In the genomic region with DNA sequence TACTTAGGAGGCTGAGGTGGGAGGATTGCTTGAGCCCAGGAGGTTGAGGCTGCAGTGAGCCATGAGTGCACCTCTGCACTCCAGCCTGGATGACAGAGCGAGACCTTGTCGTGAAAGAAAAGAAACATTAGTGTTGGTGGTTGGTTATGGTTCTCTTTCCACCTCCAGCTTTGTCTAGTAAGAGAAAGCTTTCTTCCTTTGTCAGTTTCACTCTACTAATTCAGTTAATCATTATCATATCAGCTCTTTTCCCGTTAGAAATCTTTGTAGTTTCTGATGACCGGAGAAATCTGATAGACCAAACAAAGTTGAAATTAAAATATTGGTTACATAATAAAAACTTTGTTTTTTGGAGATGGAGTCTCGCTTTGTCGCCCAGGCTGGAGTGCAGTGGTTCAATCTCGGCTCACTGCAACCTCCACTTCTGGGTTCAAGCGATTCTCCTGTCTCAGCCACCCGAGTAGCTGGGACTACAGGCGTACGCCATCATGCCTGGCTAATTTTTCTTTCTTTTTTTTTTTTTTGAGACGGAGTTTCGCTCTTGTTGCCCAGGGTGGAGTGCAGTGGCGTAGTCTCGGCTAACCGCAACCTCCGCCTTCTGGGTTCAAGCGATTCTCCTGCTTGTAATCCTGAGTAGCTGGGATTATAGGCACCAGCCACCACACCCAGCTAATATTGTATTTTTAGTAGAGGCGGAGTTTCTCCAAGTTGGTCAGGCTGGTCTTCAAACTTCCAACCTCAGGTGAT, we compare ENCODE assay signal across 7 cellular contexts. TPM values are rescaled to one million over a fixed set of nuclear protein-coding genes. Genes with fewer than 3 reads are reported as not detected.
DNase-seq lines count a peak whose midpoint lies in the region; ATAC-seq and TF ChIP-seq lines count a peak whose summit lies in the region.
"Not testable (repeated sequence)": the region's sequence is repeated elsewhere in the genome, so short reads cannot be mapped to it uniquely, and the experiment has no call there.

No MANE protein-coding gene starts in this region.

- H3K9me3 ChIP-seq in CD8-positive, alpha-beta T cell (ENCODE audit: low read length); IMR-90 (ENCODE audit: control insufficient read depth, insufficient read depth, low read length); ascending aorta: not testable (repeated sequence)

- not testable (repeated sequence) for H2BK120ac ChIP-seq in IMR-90 (ENCODE audit: low read depth, low read length)

- H3K36me3 Mint-ChIP-seq in CD8-positive, alpha-beta T cell, result peaks cover 38% of the 10 kb centered on the region
- not testable (repeated sequence) for H3K36me3 Mint-ChIP-seq in WTC11; progenitor cell of endocrine pancreas (ENCODE audit: insufficient read depth)

- H4K8ac ChIP-seq in IMR-90 (ENCODE audit: low read depth in 2 of 2, low read length in 2 of 2), result peak overlapping the region in 1 of 2 experiments; percentile 38; a peak in 1 of 4 replicates

- not testable (repeated sequence) for H2AFZ ChIP-seq in IMR-90 (replicated peaks; ENCODE audit: low read length, poor library complexity)

- dilution Hi-C loops in IMR-90 (cut with HindIII; ENCODE audit: low sequenced_read_pairs, unreplicated experiment), result not testable (repeated sequence)

- not testable (repeated sequence) for H3K4me3 ChIP-seq in CD8-positive, alpha-beta T cell (ENCODE audit: low read depth, low read length); IMR-90 (ENCODE audit: insufficient read depth, low read depth, low read length); ascending aorta

- in situ Hi-C loops in IMR-90 (cut with MboI; ENCODE audit: low sequenced_read_pairs), result not testable (repeated sequence)

- H3K4me2 ChIP-seq in IMR-90 (ENCODE audit: low read depth, low read length), result not testable (repeated sequence)

- H2BK5ac ChIP-seq in IMR-90 (ENCODE audit: low read depth, low read length, poor library complexity, severe bottlenecking), result not testable (repeated sequence)

- CTCF ChIA-PET in CD8-positive, alpha-beta T cell (lab: Charles Lee), result interaction anchor here (0.6 kb wide), 1 partner anchor 181 kb away, joined by 3 read pairs; no protein-coding TSS in a partner anchor
- CTCF ChIA-PET in IMR-90 (lab: Yijun Ruan, JAX), result not testable (repeated sequence)
- CTCF ChIA-PET in WTC11 (lab: Charles Lee), result interaction anchor here (0.6 to 1.9 kb wide), 5 partner anchors 9 to 105 kb away, joined by 3 to 6 read pairs (median 4); no protein-coding TSS in a partner anchor

- not testable (repeated sequence) for BruUV-seq in IMR-90 (replicated peaks; lab: Mats Ljungman, UMichigan)

- not testable (repeated sequence) for H3K36me3 ChIP-seq in CD8-positive, alpha-beta T cell (ENCODE audit: insufficient read depth, low read length); IMR-90 (ENCODE audit: control insufficient read depth, insufficient read depth, low read length); ascending aorta

- WGBS in IMR-90 (ENCODE audit: extremely low coverage in 2 of 2, insufficient read length in 1 of 2), 2 experiments, result 90% methylated on average over 2 of the region's 19 CpGs; no CpG with 5 or more reads in 1 of the 2 experiments

- not testable (repeated sequence) for H3K18ac ChIP-seq in IMR-90 (ENCODE audit: low read depth, low read length)

- H4K20me1 ChIP-seq in IMR-90 (ENCODE audit: insufficient read depth, low read length), result not testable (repeated sequence)

- H3K23ac ChIP-seq in IMR-90 (ENCODE audit: low read depth, low read length), result not testable (repeated sequence)

- not testable (repeated sequence) for H3K27me3 ChIP-seq in CD8-positive, alpha-beta T cell (ENCODE audit: insufficient read depth, low read length); IMR-90 (ENCODE audit: control insufficient read depth, insufficient read depth, low read length); ascending aorta

- not testable (repeated sequence) for H2AK9ac ChIP-seq in IMR-90 (replicated peaks; ENCODE audit: low read depth, low read length, poor library complexity)

- not testable (repeated sequence) for H2BK20ac ChIP-seq in IMR-90 (ENCODE audit: low read depth, low read length)

- H3K9ac ChIP-seq in IMR-90 (ENCODE audit: low read depth, low read length), result not testable (repeated sequence)

- H3K4me3 Mint-ChIP-seq in CD8-positive, alpha-beta T cell; WTC11; progenitor cell of endocrine pancreas (ENCODE audit: low read depth): not testable (repeated sequence)

- ATAC-seq in CD8-positive, alpha-beta T cell; IMR-90 (ENCODE audit: low read depth); WTC11: not testable (repeated sequence)

- intact Hi-C loops in CD8-positive, alpha-beta T cell (cut with DNase I, micrococcal nuclease); IMR-90 (cut with micrococcal nuclease); ascending aorta (cut with DNase I): not testable (repeated sequence)

- peaks cover 33 to 72% of the 10 kb centered on the region in 2 experiments for H3K79me1 ChIP-seq in IMR-90 (ENCODE audit: low read depth in 1 of 2, low read length in 2 of 2)

- DNase-seq in CD8-positive, alpha-beta T cell; IMR-90; WTC11 (ENCODE audit: low spot score); ascending aorta (ENCODE audit: low spot score in 2 of 2); epithelial cell of prostate (ENCODE audit: low read depth, low spot score); progenitor cell of endocrine pancreas (ENCODE audit: low spot score, unreplicated experiment): not testable (repeated sequence)
- peak; percentile 66 for DNase-seq in kidney tubule cell (ENCODE audit: low spot score)

- not testable (repeated sequence) for TF ChIP-seq RAD21 in IMR-90 (IDR thresholded peaks at IDR 0.05; ENCODE audit: low read length)

- not testable (repeated sequence) for H3K9me3 Mint-ChIP-seq in CD8-positive, alpha-beta T cell; WTC11; progenitor cell of endocrine pancreas (ENCODE audit: low read depth)

- H3K9me1 ChIP-seq in IMR-90 (ENCODE audit: insufficient read depth, low read length), result not testable (repeated sequence)

- peak overlapping the region; percentile 27 for H3K27ac Mint-ChIP-seq in CD8-positive, alpha-beta T cell
- peak overlapping the region; percentile 83 for H3K27ac Mint-ChIP-seq in WTC11
- peak overlapping the region; percentile 83 for H3K27ac Mint-ChIP-seq in progenitor cell of endocrine pancreas

- H3K4me1 ChIP-seq in CD8-positive, alpha-beta T cell (ENCODE audit: insufficient read depth, low read length), result not testable (repeated sequence)
- H3K4me1 ChIP-seq in IMR-90 (ENCODE audit: control insufficient read depth, insufficient read depth, low read length), result peaks cover 11% of the 10 kb centered on the region
- peaks cover 3 to 41% of the 10 kb centered on the region in 2 donors for H3K4me1 ChIP-seq in ascending aorta

- peaks cover 53% of the 10 kb centered on the region for H3K4me1 Mint-ChIP-seq in CD8-positive, alpha-beta T cell (ENCODE audit: low read depth)
- H3K4me1 Mint-ChIP-seq in WTC11, result peaks cover 23% of the 10 kb centered on the region
- H3K4me1 Mint-ChIP-seq in progenitor cell of endocrine pancreas (ENCODE audit: low read depth), result not testable (repeated sequence)

- POLR2A ChIA-PET in CD8-positive, alpha-beta T cell (lab: Charles Lee), result interaction anchor here (0.6 to 1.3 kb wide), 3 partner anchors 17 to 82 kb away, joined by 3 to 4 read pairs (median 3); a partner anchor contains a TSS
- POLR2A ChIA-PET in IMR-90 (lab: Charles Lee; ENCODE audit: unreplicated experiment); WTC11 (lab: Charles Lee): not testable (repeated sequence)

- H4K5ac ChIP-seq in IMR-90 (ENCODE audit: low read depth, low read length), result not testable (repeated sequence)

- H3K27ac ChIP-seq in CD8-positive, alpha-beta T cell (ENCODE audit: low read depth, low read length); IMR-90 (ENCODE audit: insufficient read depth, low read length): not testable (repeated sequence)
- peak overlapping the region; percentile 9 to 35 for H3K27ac ChIP-seq in ascending aorta
- H3K27ac ChIP-seq in epithelial cell of prostate, result peak overlapping the region; percentile 39

- peak overlapping the region; percentile 62; the same call in 1 of the 2 replicates for H2AK5ac ChIP-seq in IMR-90 (ENCODE audit: low read depth, low read length)

- H3K4ac ChIP-seq in IMR-90 (ENCODE audit: low read depth, low read length), result not testable (repeated sequence)

- not testable (repeated sequence) for H4K91ac ChIP-seq in IMR-90 (ENCODE audit: insufficient read depth, low read depth, low read length)

- H3K56ac ChIP-seq in IMR-90 (ENCODE audit: extremely low read depth, insufficient read depth, low read length), result not testable (repeated sequence)

- H3K27me3 Mint-ChIP-seq in CD8-positive, alpha-beta T cell (ENCODE audit: low read depth); WTC11 (ENCODE audit: low read depth); progenitor cell of endocrine pancreas: not testable (repeated sequence)

- not testable (repeated sequence) for H3K14ac ChIP-seq in IMR-90 (replicated peaks; ENCODE audit: low read depth, low read length)

- H2BK15ac ChIP-seq in IMR-90 (ENCODE audit: low read depth, low read length), result not testable (repeated sequence)

- TF ChIP-seq CTCF in CD8-positive, alpha-beta T cell (IDR thresholded peaks at IDR 0.05); IMR-90 (conservative IDR thresholded peaks at IDR 0.05; ENCODE audit: low read depth, low read length); WTC11 (IDR thresholded peaks at IDR 0.05); ascending aorta (IDR thresholded peaks at IDR 0.05); progenitor cell of endocrine pancreas (IDR thresholded peaks at IDR 0.05; ENCODE audit: unreplicated experiment): not testable (repeated sequence)

- not testable (repeated sequence) for TF ChIP-seq POLR2A in IMR-90 (IDR thresholded peaks at IDR 0.05; ENCODE audit: low read depth, low read length)

RNA-seq across cellular contexts. Expression of a gene that starts 49.5 kb away (rescaled TPM):
- total RNA-seq in CD8-positive, alpha-beta T cell, result 10 to 100 TPM; 85.9 to 87.3 TPM
- total RNA-seq in IMR-90 (2012; rRNA removed) (15.8 and 20.3 TPM in 2 replicates), WTC11 (2021) (48.5 to 50.2 TPM (median 48.8 TPM) in 3 replicates), ascending aorta (53.9 TPM), progenitor cell of endocrine pancreas (55.8 and 58.0 TPM in 2 replicates)
- polyA plus RNA-seq in IMR-90 (2012; rRNA removed), result 7.6 and 9.4 TPM in 2 replicates
- polyA plus RNA-seq in IMR-90 (2012; cell fraction: cytosol; rRNA removed), result 1.7 and 3.2 TPM in 2 replicates
- 24.4 and 38.3 TPM in 2 replicates for polyA plus RNA-seq in IMR-90 (2012; cell fraction: nucleus; rRNA removed; ENCODE audit: low replicate concordance)

Comparison
In these comparisons a context has a peak if more than half of its experiments do, and no peak if none do; other contexts are left out.
1. H3K27ac Mint-ChIP-seq: peak in every context shown above with its lines; median percentile 83 in WTC11; 83 in progenitor cell of endocrine pancreas; 27 in CD8-positive, alpha-beta T cell.